ENCODE assay signal across 8 cellular contexts in the genomic region with DNA sequence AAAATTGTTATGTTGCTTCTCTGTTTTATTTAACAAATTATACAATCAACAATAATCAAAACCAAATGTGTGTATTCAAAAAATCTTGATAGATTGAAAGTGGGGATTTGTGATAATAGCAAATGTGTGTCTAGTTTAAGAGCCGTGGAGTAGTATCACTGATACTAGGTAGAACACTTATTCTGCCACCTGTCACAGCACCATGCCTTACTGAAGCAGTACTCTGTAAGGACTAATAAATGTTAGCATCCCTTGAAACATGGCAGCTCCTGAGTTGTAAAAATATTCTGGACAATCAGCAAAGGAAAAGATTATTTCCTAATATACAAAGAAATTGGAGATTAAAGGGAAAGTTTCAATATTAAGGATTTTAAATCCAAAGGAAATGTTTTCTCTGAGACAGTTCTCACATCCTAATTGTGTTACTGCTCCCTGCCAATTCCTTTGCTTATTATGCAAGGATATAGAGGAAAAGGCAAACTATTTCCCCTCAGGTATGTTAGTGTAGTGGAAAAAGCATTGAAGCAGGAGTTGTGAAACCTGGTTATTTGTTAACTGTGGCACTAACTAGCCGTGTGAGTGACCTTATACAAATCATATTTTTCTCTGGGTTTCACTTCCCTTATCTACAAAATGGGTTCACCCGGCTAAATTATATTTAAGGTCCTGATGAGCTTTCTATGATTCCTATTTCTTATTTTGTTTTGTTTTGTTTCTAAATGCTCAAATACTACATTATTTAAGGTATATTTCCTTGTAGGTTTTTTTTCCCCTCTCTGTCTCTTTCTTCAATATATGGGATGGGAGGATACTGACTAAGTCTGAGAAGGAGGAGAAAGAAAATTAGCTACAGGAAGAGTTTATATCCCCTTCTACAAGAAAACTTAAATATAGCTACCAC.
DNase-seq lines count a peak whose midpoint lies in the region; ATAC-seq and TF ChIP-seq lines count a peak whose summit lies in the region.

No MANE protein-coding gene starts in this region.

- TF ChIP-seq CTCF in RWPE2 (IDR thresholded peaks at IDR 0.05; ENCODE audit: poor library complexity, severe bottlenecking), result no peak

- no peak overlapping the region for H3K27ac Mint-ChIP-seq in activated T-helper 2 cell treated with anti-CD3 and anti-CD28 coated beads, Interferon-gamma antibody, Interleukin-2, Interleukin-4, amounts not matched to agents 10 μg/mL and 5 μg/mL and 100 μg/mL, durations not matched to agents 14 hours and 24 hours and 36 hours
- no peak overlapping the region for H3K27ac Mint-ChIP-seq in activated naive CD4-positive, alpha-beta T cell treated with anti-CD3 and anti-CD28 coated beads, Interleukin-2, amount 50 U/mL, for 72 hours

- no peaks in the 10 kb centered on the region for H3K27me3 ChIP-seq in RWPE2 (ENCODE audit: insufficient read depth, poor library complexity, severe bottlenecking)

- peaks cover 33% of the 10 kb centered on the region for H3K4me1 ChIP-seq in RWPE2 (ENCODE audit: insufficient read depth, poor library complexity, severe bottlenecking)

- H3K36me3 ChIP-seq in RWPE2 (ENCODE audit: low read depth), result no peaks in the 10 kb centered on the region

- no peak for DNase-seq in RWPE2 (ENCODE audit: low spot score)
- DNase-seq in left lobe of liver (ENCODE audit: low spot score), result no peak
- DNase-seq in activated T-helper 2 cell treated with anti-CD3 and anti-CD28 coated beads, Interferon-gamma antibody, Interleukin-2, Interleukin-4, amounts not matched to agents 10 μg/mL and 5 μg/mL and 100 μg/mL, durations not matched to agents 14 hours and 24 hours and 36 hours (ENCODE audit: low spot score), result no peak
- no peak for DNase-seq in hypothalamus (lab: John Stamatoyannopoulos, UW)
- DNase-seq in activated naive CD4-positive, alpha-beta T cell treated with anti-CD3 and anti-CD28 coated beads, Interleukin-2, amount 50 U/mL, for 72 hours (ENCODE audit: low spot score in 2 of 2), result no peak
- no peak for DNase-seq in substantia nigra (lab: John Stamatoyannopoulos, UW)

- H3K27ac ChIP-seq in RWPE2 (ENCODE audit: poor library complexity, severe bottlenecking), result no peak overlapping the region
- H3K27ac ChIP-seq in substantia nigra (ENCODE audit: low read depth, low read length, poor library complexity, severe bottlenecking), result no peak overlapping the region

- no peak overlapping the region for H3K4me3 Mint-ChIP-seq in activated T-helper 2 cell treated with anti-CD3 and anti-CD28 coated beads, Interferon-gamma antibody, Interleukin-2, Interleukin-4, amounts not matched to agents 10 μg/mL and 5 μg/mL and 100 μg/mL, durations not matched to agents 14 hours and 24 hours and 36 hours (ENCODE audit: low read depth)

- peak overlapping the region; percentile 15 for H3K4me3 ChIP-seq in RWPE2 (ENCODE audit: severe bottlenecking)

- no peaks in the 10 kb centered on the region for H3K27me3 Mint-ChIP-seq in activated T-helper 2 cell treated with anti-CD3 and anti-CD28 coated beads, Interferon-gamma antibody, Interleukin-2, Interleukin-4, amounts not matched to agents 10 μg/mL and 5 μg/mL and 100 μg/mL, durations not matched to agents 14 hours and 24 hours and 36 hours (ENCODE audit: low read depth)

- intact Hi-C loops in activated T-helper 2 cell treated with anti-CD3 and anti-CD28 coated beads, Interferon-gamma antibody, Interleukin-2, Interleukin-4, amounts not matched to agents 10 μg/mL and 5 μg/mL and 100 μg/mL, durations not matched to agents 14 hours and 24 hours and 36 hours (cut with micrococcal nuclease), result no loop called here

- H3K4me1 Mint-ChIP-seq in activated T-helper 2 cell treated with anti-CD3 and anti-CD28 coated beads, Interferon-gamma antibody, Interleukin-2, Interleukin-4, amounts not matched to agents 10 μg/mL and 5 μg/mL and 100 μg/mL, durations not matched to agents 14 hours and 24 hours and 36 hours (ENCODE audit: low read depth), result no peaks in the 10 kb centered on the region

- H3K9me3 Mint-ChIP-seq in activated T-helper 2 cell treated with anti-CD3 and anti-CD28 coated beads, Interferon-gamma antibody, Interleukin-2, Interleukin-4, amounts not matched to agents 10 μg/mL and 5 μg/mL and 100 μg/mL, durations not matched to agents 14 hours and 24 hours and 36 hours, result no peaks in the 10 kb centered on the region
- peaks cover 13 to 14% of the 10 kb centered on the region in 2 donors for H3K9me3 Mint-ChIP-seq in activated naive CD4-positive, alpha-beta T cell treated with anti-CD3 and anti-CD28 coated beads, Interleukin-2, amount 50 U/mL, for 72 hours

- no peaks in the 10 kb centered on the region for H3K9me3 ChIP-seq in RWPE2 (ENCODE audit: severe bottlenecking)

- ATAC-seq in GM18511 (IDR thresholded peaks at IDR 0.05; ENCODE audit: unreplicated experiment) (peak; percentile 81), HG02840 (IDR thresholded peaks at IDR 0.05; ENCODE audit: low FRiP score, unreplicated experiment) (peak; percentile 66), RWPE2 (ENCODE audit: low read depth) (no peak; the same call in 2 of the 3 replicates), left lobe of liver (peak; percentile 87)
- ATAC-seq in activated naive CD4-positive, alpha-beta T cell treated with anti-CD3 and anti-CD28 coated beads, Interleukin-2, amount 50 U/mL, for 72 hours, result no peak

- H3K36me3 Mint-ChIP-seq in activated T-helper 2 cell treated with anti-CD3 and anti-CD28 coated beads, Interferon-gamma antibody, Interleukin-2, Interleukin-4, amounts not matched to agents 10 μg/mL and 5 μg/mL and 100 μg/mL, durations not matched to agents 14 hours and 24 hours and 36 hours (ENCODE audit: low read depth), result no peaks in the 10 kb centered on the region
- no peaks in the 10 kb centered on the region for H3K36me3 Mint-ChIP-seq in activated naive CD4-positive, alpha-beta T cell treated with anti-CD3 and anti-CD28 coated beads, Interleukin-2, amount 50 U/mL, for 72 hours

Comparison
In these comparisons a context has a peak if more than half of its experiments do, and no peak if none do; other contexts are left out.
1. ATAC-seq: peak in GM18511 (single experiment), HG02840 (single experiment) and left lobe of liver (single experiment); none in RWPE2 (single experiment) and activated naive CD4-positive, alpha-beta T cell treated with anti-CD3 and anti-CD28 coated beads, Interleukin-2, amount 50 U/mL, for 72 hours (0 of 2).